In genomic region chr5:156764149-156764548, GRCh38 we compare ENCODE assay signal across 23 cellular contexts.
DNase-seq lines count a peak whose midpoint lies in the region; ATAC-seq, FAIRE-seq and TF ChIP-seq lines count a peak whose summit lies in the region.
"Had no signal": no experiment of that assay in that cellular context is flagged by ENCODE, and none has a peak within 500 bp of the region (broad histone marks: within the 10 kb centered on the region; RNA-seq: fewer than 3 reads in every experiment).

No MANE protein-coding gene starts in this region.

- ATAC-seq in GM23338: no peak
- ATAC-seq: CD8-positive, alpha-beta T cell had no signal

- peaks cover 18% of the 10 kb centered on the region for H3K4me1 Mint-ChIP-seq in GM23338
- H3K4me1 Mint-ChIP-seq: B cell; CD4-positive, CD25-positive, alpha-beta regulatory T cell had no signal

- no peak overlapping the region for H4K8ac ChIP-seq in H1 (ENCODE audit: extremely low read depth, insufficient read depth, low read length)

- H3K27ac ChIP-seq in GM23338 (ENCODE audit: low read depth) (no peak overlapping the region), H1 (ENCODE audit: low read depth, low read length) (no peak overlapping the region)
- H3K27ac ChIP-seq: 22Rv1, BLaER1, C4-2B, GM23248 had no signal

- H3K4ac ChIP-seq in H1 (replicated peaks; ENCODE audit: insufficient read length, low read depth, low read length): no peak overlapping the region

- TF ChIP-seq EP300 in H1 (IDR thresholded peaks at IDR 0.05; ENCODE audit: borderline replicate concordance in 1 of 2, low read depth in 2 of 2, low read length in 2 of 2): no peak

- 70% methylated on average over 6 of the region's 6 CpGs; no CpG with 5 or more reads in 1 of the 2 experiments for WGBS in H1 (ENCODE audit: extremely low coverage in 1 of 2, insufficient coverage in 1 of 2, insufficient read length in 1 of 2, insufficient replicate concordance in 2 of 2, low coverage in 1 of 2, low lambda C conversion rate in 2 of 2, missing lambda C conversion rate in 1 of 2), 2 experiments

- H3K79me2 ChIP-seq in GM23338 (replicated peaks; ENCODE audit: insufficient read depth) (no peaks in the 10 kb centered on the region), H1 (ENCODE audit: control insufficient read depth in 1 of 2, insufficient read depth in 2 of 2, low read length in 2 of 2) (no peaks in the 10 kb centered on the region)

- H3K4me2 ChIP-seq in GM23338: peak overlapping the region; percentile 49; the same call in 1 of the 2 replicates
- no peak overlapping the region for H3K4me2 ChIP-seq in H1 (ENCODE audit: insufficient read depth in 1 of 2, low read depth in 2 of 2, low read length in 2 of 2)
- H3K4me2 ChIP-seq: BLaER1 had no signal

- H4K5ac ChIP-seq in H1 (ENCODE audit: insufficient read length, low read depth, low read length): no peak overlapping the region

- H4K91ac ChIP-seq in H1 (replicated peaks; ENCODE audit: insufficient read length, low read length): no peak overlapping the region

- no peak overlapping the region for H3K23ac ChIP-seq in H1 (ENCODE audit: insufficient read length)

- FAIRE-seq in H1 (lab: Jason Lieb, UNC): no peak
- FAIRE-seq: A204.1, G401.6, GM12892, H54 had no signal

- H2AFZ ChIP-seq in GM23338 (peak overlapping the region; percentile 84), H1 (ENCODE audit: low read length) (peak overlapping the region; percentile 55; the same call in 1 of the 2 replicates)
- H2AFZ ChIP-seq: GM23248 had no signal

- peaks cover 10% of the 10 kb centered on the region; the same call in 1 of the 2 replicates for H3K9me2 ChIP-seq in GM23338 (ENCODE audit: insufficient read depth)

- TF ChIP-seq CTCF in GM23338 (conservative IDR thresholded peaks at IDR 0.05; ENCODE audit: low read depth in 2 of 2) (no peak), H1 (IDR thresholded peaks at IDR 0.05; ENCODE audit: control extremely low read depth in 1 of 3, insufficient read depth in 1 of 3, low read depth in 1 of 3, low read length in 3 of 3) (no peak)

- no peak overlapping the region for H3K14ac ChIP-seq in H1 (ENCODE audit: insufficient read length)

- H2BK20ac ChIP-seq in H1 (ENCODE audit: low read length): no peak overlapping the region

- no peaks in the 10 kb centered on the region for H3K9me3 Mint-ChIP-seq in GM23338
- H3K9me3 Mint-ChIP-seq: CD8-positive, alpha-beta T cell had no signal

- H3K27me3 ChIP-seq in GM23338 (ENCODE audit: insufficient read depth) (no peaks in the 10 kb centered on the region), H1 (replicated peaks in 1 of 4; ENCODE audit: control insufficient read depth in 3 of 4, extremely low read depth in 1 of 4, insufficient read depth in 3 of 4, low read length in 3 of 4) (no peaks in the 10 kb centered on the region), H7 (ENCODE audit: control insufficient read depth, insufficient read depth, low read length) (no peaks in the 10 kb centered on the region)
- H3K27me3 ChIP-seq: BLaER1 had no signal

- H3K9ac ChIP-seq in H1 (replicated peaks in 1 of 4; ENCODE audit: extremely low read depth in 1 of 4, low read depth in 3 of 4, low read length in 3 of 4): no peak overlapping the region
- H3K9ac ChIP-seq: BLaER1, GM23248 had no signal

- no peak for TF ChIP-seq RAD21 in H1 (IDR thresholded peaks at IDR 0.05 in 1 of 2, conservative IDR thresholded peaks at IDR 0.05 in 1 of 2; ENCODE audit: low read depth in 2 of 2, low read length in 2 of 2)

- no peaks in the 10 kb centered on the region for H3K9me3 ChIP-seq in H1 (ENCODE audit: insufficient read depth in 2 of 2, low read depth in 1 of 2, low read length in 1 of 2)
- H3K9me3 ChIP-seq: BLaER1, Caco-2 had no signal

- H3K4me3 ChIP-seq in GM23338 (no peak overlapping the region), H1 (ENCODE audit: extremely low read depth in 1 of 4, insufficient read depth in 2 of 4, low read depth in 3 of 4, low read length in 4 of 4) (no peak overlapping the region), H7 (ENCODE audit: insufficient read depth, low read depth, low read length) (no peak overlapping the region)
- H3K4me3 ChIP-seq: BLaER1, GM23248 had no signal

- no peak overlapping the region for H2BK12ac ChIP-seq in H1 (ENCODE audit: low read depth, low read length)

- H3K79me1 ChIP-seq in H1 (ENCODE audit: low read depth, low read length): no peaks in the 10 kb centered on the region

- peaks cover 20% of the 10 kb centered on the region for H3K4me1 ChIP-seq in GM23338 (ENCODE audit: insufficient read depth)
- peaks cover 0 to 4% (median 3%) of the 10 kb centered on the region in 4 experiments; a peak in 2 of 7 replicates for H3K4me1 ChIP-seq in H1 (replicated peaks in 1 of 4; ENCODE audit: control insufficient read depth in 3 of 4, insufficient read depth in 4 of 4, low read length in 3 of 4)
- H3K4me1 ChIP-seq: BLaER1, Caco-2 had no signal

- peak overlapping the region; percentile 83; the same call in 1 of the 2 replicates for H3K27ac Mint-ChIP-seq in GM23338
- H3K27ac Mint-ChIP-seq: B cell; CD4-positive, CD25-positive, alpha-beta regulatory T cell; CD8-positive, alpha-beta T cell had no signal

- no peaks in the 10 kb centered on the region for H3K27me3 Mint-ChIP-seq in GM23338 (ENCODE audit: insufficient read depth, low read depth, poor library complexity)

- H3K36me3 ChIP-seq in GM23338 (ENCODE audit: insufficient read depth): no peaks in the 10 kb centered on the region
- no peaks in the 10 kb centered on the region for H3K36me3 ChIP-seq in H1 (ENCODE audit: control insufficient read depth in 2 of 4, insufficient read depth in 4 of 4, low read length in 3 of 4)
- no peaks in the 10 kb centered on the region for H3K36me3 ChIP-seq in H7 (replicated peaks; ENCODE audit: control insufficient read depth, insufficient read depth, low read length)
- H3K36me3 ChIP-seq: BLaER1 had no signal

- no peaks in the 10 kb centered on the region for H3K36me3 Mint-ChIP-seq in GM23338 (ENCODE audit: low read depth)
- H3K36me3 Mint-ChIP-seq: CD4-positive, CD25-positive, alpha-beta regulatory T cell; CD8-positive, alpha-beta T cell had no signal

- H2AK5ac ChIP-seq in H1 (ENCODE audit: low read depth, low read length): no peak overlapping the region

- H4K20me1 ChIP-seq in GM23338 (replicated peaks; ENCODE audit: insufficient read depth): no peaks in the 10 kb centered on the region
- no peaks in the 10 kb centered on the region for H4K20me1 ChIP-seq in H1 (replicated peaks in 1 of 2; ENCODE audit: control insufficient read depth in 1 of 2, insufficient read depth in 2 of 2, low read length in 2 of 2)
- H4K20me1 ChIP-seq: BLaER1 had no signal

- no peak overlapping the region for H3K4me3 Mint-ChIP-seq in GM23338
- H3K4me3 Mint-ChIP-seq: B cell; CD4-positive, CD25-positive, alpha-beta regulatory T cell; CD8-positive, alpha-beta T cell had no signal

- no peak for TF ChIP-seq POLR2A in H1 (IDR thresholded peaks at IDR 0.05; ENCODE audit: control extremely low read depth in 1 of 2, low read depth in 2 of 2, low read length in 2 of 2)

- no peak overlapping the region for H3K18ac ChIP-seq in H1 (ENCODE audit: extremely low read depth, low read length)

- no peaks in the 10 kb centered on the region for H3K23me2 ChIP-seq in H1 (ENCODE audit: low read depth, low read length)

- no peak overlapping the region for H3K56ac ChIP-seq in H1 (replicated peaks; ENCODE audit: insufficient read length, low read depth, low read length)

- CTCF ChIA-PET in H1 (lab: Charles Lee; ENCODE audit: partially characterized antibody): no interaction called here

- no peak overlapping the region for H2BK5ac ChIP-seq in H1 (ENCODE audit: low read depth, low read length)

- no peaks in the 10 kb centered on the region for H3F3A ChIP-seq in GM23338 (replicated peaks; ENCODE audit: low read depth)

- DNase-seq in NCI-H2107 treated with DMSO at 0.1 percent for 48 hours (lab: John Stamatoyannopoulos, UW; ENCODE audit: unreplicated experiment) (peak; percentile 13), NCI-H2107 (lab: John Stamatoyannopoulos, UW) (no peak), GM23338 (ENCODE audit: low spot score) (no peak), OCI-M1 (lab: John Stamatoyannopoulos, UW) (peak; percentile 40), H1 (ENCODE audit: low read depth in 1 of 2, low spot score in 2 of 2) (no peak), H7 (no peak), NCI-H1694 (lab: John Stamatoyannopoulos, UW) (no peak), Kasumi-1 (lab: John Stamatoyannopoulos, UW) (no peak)
- DNase-seq: Caco-2; CD4-positive, CD25-positive, alpha-beta regulatory T cell; CD8-positive, alpha-beta T cell; DMS153; DND-41; GM23248; HCEC 1CT had no signal

- POLR2A ChIA-PET in H1 (lab: Charles Lee; ENCODE audit: partially characterized antibody): no interaction called here

- no peak overlapping the region for H2BK15ac ChIP-seq in H1 (ENCODE audit: low read length)

- H2BK120ac ChIP-seq in H1 (replicated peaks; ENCODE audit: low read depth, low read length): no peak overlapping the region

TF ChIP-seq in GM23338, 12 proteins besides CTCF, POLR2A, EP300 and RAD21 (continues in another document):
- TF ChIP-seq JUNB (IDR thresholded peaks at IDR 0.05; ENCODE audit: unreplicated experiment): no peak

TF ChIP-seq in H1, 55 proteins besides CTCF, POLR2A, EP300 and RAD21:
- TF ChIP-seq KDM1A (IDR thresholded peaks at IDR 0.05; ENCODE audit: borderline replicate concordance, low read length): no peak
- no peak for TF ChIP-seq CHD1 (IDR thresholded peaks at IDR 0.05; ENCODE audit: low read depth, low read length)
- no peak for TF ChIP-seq SP1 (IDR thresholded peaks at IDR 0.05; ENCODE audit: low read depth, low read length)
- TF ChIP-seq SIRT6 (IDR thresholded peaks at IDR 0.05; ENCODE audit: low read length): no peak
- no peak for TF ChIP-seq HDAC2 (IDR thresholded peaks at IDR 0.05; ENCODE audit: borderline replicate concordance in 1 of 2, low read depth in 2 of 2, low read length in 2 of 2)

Comparison
In these comparisons a context has a peak if more than half of its experiments do, and no peak if none do; other contexts are left out.
1. DNase-seq: peak in NCI-H2107 treated with DMSO at 0.1 percent for 48 hours (single experiment) and OCI-M1 (single experiment); none in NCI-H2107 (single experiment), GM23338 (single experiment), H1 (0 of 2), H7 (single experiment), NCI-H1694 (single experiment) and Kasumi-1 (0 of 2).